ENCODE assay signal across 7 cellular contexts in genomic region chr10:12884851-12885250, GRCh38.
"Had no signal": no experiment of that assay in that cellular context is flagged by ENCODE, and none has a peak within 500 bp of the region (broad histone marks: within the 10 kb centered on the region; RNA-seq: fewer than 3 reads in every experiment).

No MANE protein-coding gene starts in this region.

- H3K9me3 Mint-ChIP-seq: GM23338 had no signal

- FAIRE-seq: H1, H54, HTR-8/SVneo had no signal

- H3K4me2 ChIP-seq: GM23338 had no signal

- H3K4me3 Mint-ChIP-seq: GM23338, H9, IgD-negative memory B cell had no signal

- H3K4me1 Mint-ChIP-seq: GM23338, IgD-negative memory B cell had no signal

- H3K27ac Mint-ChIP-seq: GM23338, IgD-negative memory B cell had no signal

- H3K36me3 Mint-ChIP-seq: IgD-negative memory B cell had no signal

- ATAC-seq: GM23338 had no signal

- DNase-seq: H9, HCEC 1CT had no signal

- H3K4me3 ChIP-seq: GM23338 had no signal
